ENCODE assay signal across 1 cellular context in the genomic region with DNA sequence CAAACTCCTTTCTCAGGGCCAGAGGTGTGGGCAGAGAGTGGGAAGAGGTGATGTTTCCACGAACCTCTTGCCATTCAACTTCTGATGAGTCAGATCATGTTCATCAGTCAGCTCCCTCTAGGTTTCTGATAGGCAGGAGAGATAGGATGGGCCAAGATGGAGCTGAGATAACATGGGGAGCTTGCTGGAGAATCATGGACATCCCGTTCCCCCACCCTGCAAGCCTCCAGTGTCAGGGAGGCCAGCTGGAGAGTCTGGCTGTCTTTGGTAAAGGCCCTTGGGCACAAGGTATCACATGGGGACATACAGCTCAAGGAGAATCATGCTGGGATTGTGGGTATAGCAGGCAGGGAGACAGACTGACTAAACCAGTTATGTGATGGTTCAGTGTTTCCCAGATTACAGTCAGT.
TF ChIP-seq lines count a peak whose summit lies in the region.

No MANE protein-coding gene starts in this region.

TF ChIP-seq in SK-N-SH, 30 proteins besides CTCF, POLR2A, EP300 and RAD21 (continued from another document):
- TF ChIP-seq REST (IDR thresholded peaks at IDR 0.05; ENCODE audit: low read depth, low read length) (no peak), MEF2A (IDR thresholded peaks at IDR 0.05; ENCODE audit: borderline replicate concordance, low read depth) (no peak), TEAD4 (IDR thresholded peaks at IDR 0.05; ENCODE audit: borderline replicate concordance, insufficient read depth) (no peak), RFX5 (IDR thresholded peaks at IDR 0.05; ENCODE audit: low read length) (no peak), ZBTB33 (IDR thresholded peaks at IDR 0.05; ENCODE audit: borderline replicate concordance, low read depth) (no peak), GATA2 (CRISPR knock-in tag; IDR thresholded peaks at IDR 0.05) (no peak), RXRA (IDR thresholded peaks at IDR 0.05; ENCODE audit: borderline replicate concordance, low read depth) (0 out of 2 replicates have a peak, but pooled peaks have one; percentile 34), FOXM1 (IDR thresholded peaks at IDR 0.05; ENCODE audit: low read depth) (no peak), JUND (IDR thresholded peaks at IDR 0.05) (peak; percentile 74), SIN3A (IDR thresholded peaks at IDR 0.05; ENCODE audit: borderline replicate concordance, low read depth, low read length) (no peak), FOXJ3 (CRISPR knock-in tag; IDR thresholded peaks at IDR 0.05) (no peak), ELF1 (IDR thresholded peaks at IDR 0.05) (no peak), MXI1 (IDR thresholded peaks at IDR 0.05; ENCODE audit: low read depth, low read length) (no peak), IRF3 (IDR thresholded peaks at IDR 0.05; ENCODE audit: low read depth, low read length) (no peak), FOSL2 (IDR thresholded peaks at IDR 0.05; ENCODE audit: borderline replicate concordance, low read depth) (peak; percentile 63; the same call in 1 of the 2 replicates), NRF1 (IDR thresholded peaks at IDR 0.05; ENCODE audit: low read depth, low read length) (no peak), POLR2AphosphoS5 (IDR thresholded peaks at IDR 0.05; ENCODE audit: low read depth, low read length) (no peak), NFIC (IDR thresholded peaks at IDR 0.05; ENCODE audit: borderline replicate concordance) (no peak)
TF ChIP-seq in SK-N-SH: peak in this region for 5.
